ENCODE assay signal across 8 cellular contexts in the genomic region with DNA sequence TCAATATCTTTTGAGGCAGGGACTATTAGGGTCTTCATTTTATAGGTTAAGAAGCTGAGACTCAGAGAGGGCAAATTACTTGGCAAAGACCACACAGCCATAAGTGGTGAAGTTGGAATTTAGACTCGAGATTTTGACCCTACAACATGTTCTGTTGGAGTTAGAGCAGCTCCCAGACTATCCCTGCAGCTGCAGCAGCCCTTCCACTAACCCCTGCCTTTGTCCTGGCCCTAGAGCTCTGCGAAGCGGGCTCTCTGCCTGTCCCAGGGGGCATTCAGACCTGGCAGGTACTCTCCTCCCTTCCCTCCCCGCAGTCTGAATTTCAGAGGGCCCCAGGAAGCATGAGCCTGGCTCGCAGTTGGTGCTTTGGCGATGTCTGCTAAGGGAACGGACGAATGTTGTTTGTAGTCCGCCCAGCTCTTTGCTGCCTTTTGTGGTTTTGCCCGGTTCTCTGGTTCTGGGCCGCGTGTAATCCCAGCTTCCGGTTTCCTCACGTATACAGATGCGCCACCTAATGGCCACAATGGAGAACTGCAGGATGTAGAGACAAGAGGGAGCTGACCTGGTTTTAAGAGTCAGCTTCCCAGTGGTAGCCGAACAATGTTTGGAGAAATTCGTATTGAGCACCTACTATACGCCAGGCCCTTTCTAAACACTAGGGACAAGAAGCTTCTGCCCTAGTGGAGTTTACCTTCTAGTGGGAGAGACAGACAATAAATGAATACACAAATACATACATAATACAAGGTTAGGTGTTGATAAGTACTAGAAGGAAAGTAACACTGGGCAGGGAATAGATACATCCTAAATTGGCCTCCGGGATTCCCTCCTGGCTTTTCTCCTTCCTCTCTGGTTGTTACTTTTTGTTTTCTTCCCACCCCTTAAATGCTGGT.
A peak's percentile ranks its signal among the peaks of the same experiment; 100 is the strongest.
DNase-seq lines count a peak whose midpoint lies in the region; ATAC-seq lines count a peak whose summit lies in the region.

No MANE protein-coding gene starts in this region.

- H3K9me3 ChIP-seq in BLaER1 = no peaks in the 10 kb centered on the region

- peak overlapping the region; percentile 75 for H3K9ac ChIP-seq in BLaER1

- no peaks in the 10 kb centered on the region for H3K36me3 ChIP-seq in BLaER1

- peak overlapping the region; percentile 88 for H3K27ac ChIP-seq in BLaER1

- peak overlapping the region; percentile 48 for H3K4me3 ChIP-seq in BLaER1

- no peaks in the 10 kb centered on the region for H3K27me3 ChIP-seq in BLaER1

- no peaks in the 10 kb centered on the region for H4K20me1 ChIP-seq in BLaER1

- DNase-seq in NCI-H748 treated with DMSO at 0.1 percent for 48 hours (lab: John Stamatoyannopoulos, UW) (peak; percentile 39), ecto neural progenitor cell (ENCODE audit: low spot score) (peak; percentile 82), lung microvascular endothelial cell (ENCODE audit: low read depth in 2 of 2) (peak; percentile 85 to 89)
- peak; percentile 65 to 73 for DNase-seq in activated CD4-positive, alpha-beta T cell treated with anti-CD3 and anti-CD28 coated beads, Interleukin-2, amount 50 U/mL, for 48 hours
- peak; percentile 46 to 55 (median 55) for DNase-seq in stimulated activated CD4-positive, alpha-beta T cell treated with anti-CD3 and anti-CD28 coated beads, TNF-alpha, amount 100 ng/mL, for 48 hours (ENCODE audit: low read depth in 3 of 3)

- peaks cover 79% of the 10 kb centered on the region for H3K4me1 ChIP-seq in BLaER1

- ATAC-seq in GM19328 (IDR thresholded peaks at IDR 0.05; ENCODE audit: unreplicated experiment) (peak; percentile 55), HG03565 (IDR thresholded peaks at IDR 0.05; ENCODE audit: unreplicated experiment) (peak; percentile 46)

- H3K4me2 ChIP-seq in BLaER1 = peak overlapping the region; percentile 90

Comparison
In these comparisons a context has a peak if more than half of its experiments do, and no peak if none do; other contexts are left out.
1. Peak in every context shown above with its lines: DNase-seq, ATAC-seq, H3K4me3 ChIP-seq and H3K27ac ChIP-seq.